ENCODE assay signal across 8 cellular contexts in genomic region chr6:79076881-79077641, GRCh38. TPM values are rescaled to one million over a fixed set of nuclear protein-coding genes. Genes with fewer than 3 reads are reported as not detected.
DNase-seq lines count a peak whose midpoint lies in the region; ATAC-seq and TF ChIP-seq lines count a peak whose summit lies in the region.

No MANE protein-coding gene starts in this region.

- intact Hi-C loops in left colon (cut with DNase I, micrococcal nuclease), result loop anchor here in 1 of 2 donors (5.0 kb wide), 1 partner anchor 155 kb away; the partner anchor contains the start of gene HMGN3

- H3K27me3 ChIP-seq in BJ (ENCODE audit: control insufficient read depth, insufficient read depth, low read length), result no peaks in the 10 kb centered on the region

- POLR2A ChIA-PET in BJ (lab: Charles Lee), result interaction anchor here (0.5 kb wide), 1 partner anchor 60 kb away, joined by 3 read pairs; no protein-coding TSS in a partner anchor

- peak; percentile 45 for ATAC-seq in HG03457 (IDR thresholded peaks at IDR 0.05; ENCODE audit: unreplicated experiment)
- peak; percentile 76 for ATAC-seq in left colon

- TF ChIP-seq CTCF in BJ (IDR thresholded peaks at IDR 0.05; ENCODE audit: insufficient read depth, low read depth, low read length), result no peak

- peak overlapping the region; percentile 97 for H3K27ac ChIP-seq in cingulate gyrus (ENCODE audit: low read depth, low read length)

- no peaks in the 10 kb centered on the region for H3K36me3 ChIP-seq in BJ (ENCODE audit: control insufficient read depth, insufficient read depth, low read length)

- CTCF ChIA-PET in BJ (lab: Yijun Ruan, JAX), result interaction anchor here (0.6 to 1.5 kb wide), 3 partner anchors 9 to 33 kb away, joined by 3 read pairs; no protein-coding TSS in a partner anchor

- peak; percentile 67 for DNase-seq in BJ (ENCODE audit: low read depth)
- DNase-seq in GM19240 (ENCODE audit: insufficient read length, low spot score), result peak; percentile 57
- DNase-seq in NCI-H510A treated with DMSO at 0.1 percent for 48 hours (lab: John Stamatoyannopoulos, UW), result peak; percentile 79
- DNase-seq in activated CD4-positive, alpha-beta T cell treated with anti-CD3 and anti-CD28 coated beads for 4 hours, result peak; percentile 85 to 87
- DNase-seq in left colon, result peak; percentile 89 to 92
- peak; percentile 67 to 78 (median 76) for DNase-seq in stimulated activated CD4-positive, alpha-beta T cell treated with anti-CD3 and anti-CD28 coated beads, Interleukin-1b, Interleukin-23, amount 100 ng/mL, for 24 hours (ENCODE audit: low read depth in 4 of 4, low spot score in 1 of 4)

- peak overlapping the region; percentile 93 for H3K4me3 ChIP-seq in BJ (ENCODE audit: low read depth, low read length)

RNA-seq across cellular contexts. Expression of gene PHIP, which starts 1.0 kb away (rescaled TPM):
- 3.1 and 8.1 TPM in 2 replicates for polyA plus RNA-seq in BJ (2011; rRNA removed)
- 12.4 and 13.2 TPM in 2 replicates for polyA minus RNA-seq in BJ (2011; rRNA and poly(A)+ RNA removed)
- total RNA-seq in left colon, result 10 to 100 TPM; 17.9 to 19.2 TPM

Comparison
In these comparisons a context has a peak if more than half of its experiments do, and no peak if none do; other contexts are left out.
1. Peak in every context shown above with its lines: DNase-seq, ATAC-seq, H3K4me3 ChIP-seq and H3K27ac ChIP-seq.